ENCODE assay signal across 1 cellular context in genomic region chr1:208189183-208189582, GRCh38.
TF ChIP-seq lines count a peak whose summit lies in the region.

No MANE protein-coding gene starts in this region.

TF ChIP-seq in HepG2, 621 proteins besides CTCF, POLR2A, EP300 and RAD21 (continued from another document):
- TF ChIP-seq, protein P1, sequence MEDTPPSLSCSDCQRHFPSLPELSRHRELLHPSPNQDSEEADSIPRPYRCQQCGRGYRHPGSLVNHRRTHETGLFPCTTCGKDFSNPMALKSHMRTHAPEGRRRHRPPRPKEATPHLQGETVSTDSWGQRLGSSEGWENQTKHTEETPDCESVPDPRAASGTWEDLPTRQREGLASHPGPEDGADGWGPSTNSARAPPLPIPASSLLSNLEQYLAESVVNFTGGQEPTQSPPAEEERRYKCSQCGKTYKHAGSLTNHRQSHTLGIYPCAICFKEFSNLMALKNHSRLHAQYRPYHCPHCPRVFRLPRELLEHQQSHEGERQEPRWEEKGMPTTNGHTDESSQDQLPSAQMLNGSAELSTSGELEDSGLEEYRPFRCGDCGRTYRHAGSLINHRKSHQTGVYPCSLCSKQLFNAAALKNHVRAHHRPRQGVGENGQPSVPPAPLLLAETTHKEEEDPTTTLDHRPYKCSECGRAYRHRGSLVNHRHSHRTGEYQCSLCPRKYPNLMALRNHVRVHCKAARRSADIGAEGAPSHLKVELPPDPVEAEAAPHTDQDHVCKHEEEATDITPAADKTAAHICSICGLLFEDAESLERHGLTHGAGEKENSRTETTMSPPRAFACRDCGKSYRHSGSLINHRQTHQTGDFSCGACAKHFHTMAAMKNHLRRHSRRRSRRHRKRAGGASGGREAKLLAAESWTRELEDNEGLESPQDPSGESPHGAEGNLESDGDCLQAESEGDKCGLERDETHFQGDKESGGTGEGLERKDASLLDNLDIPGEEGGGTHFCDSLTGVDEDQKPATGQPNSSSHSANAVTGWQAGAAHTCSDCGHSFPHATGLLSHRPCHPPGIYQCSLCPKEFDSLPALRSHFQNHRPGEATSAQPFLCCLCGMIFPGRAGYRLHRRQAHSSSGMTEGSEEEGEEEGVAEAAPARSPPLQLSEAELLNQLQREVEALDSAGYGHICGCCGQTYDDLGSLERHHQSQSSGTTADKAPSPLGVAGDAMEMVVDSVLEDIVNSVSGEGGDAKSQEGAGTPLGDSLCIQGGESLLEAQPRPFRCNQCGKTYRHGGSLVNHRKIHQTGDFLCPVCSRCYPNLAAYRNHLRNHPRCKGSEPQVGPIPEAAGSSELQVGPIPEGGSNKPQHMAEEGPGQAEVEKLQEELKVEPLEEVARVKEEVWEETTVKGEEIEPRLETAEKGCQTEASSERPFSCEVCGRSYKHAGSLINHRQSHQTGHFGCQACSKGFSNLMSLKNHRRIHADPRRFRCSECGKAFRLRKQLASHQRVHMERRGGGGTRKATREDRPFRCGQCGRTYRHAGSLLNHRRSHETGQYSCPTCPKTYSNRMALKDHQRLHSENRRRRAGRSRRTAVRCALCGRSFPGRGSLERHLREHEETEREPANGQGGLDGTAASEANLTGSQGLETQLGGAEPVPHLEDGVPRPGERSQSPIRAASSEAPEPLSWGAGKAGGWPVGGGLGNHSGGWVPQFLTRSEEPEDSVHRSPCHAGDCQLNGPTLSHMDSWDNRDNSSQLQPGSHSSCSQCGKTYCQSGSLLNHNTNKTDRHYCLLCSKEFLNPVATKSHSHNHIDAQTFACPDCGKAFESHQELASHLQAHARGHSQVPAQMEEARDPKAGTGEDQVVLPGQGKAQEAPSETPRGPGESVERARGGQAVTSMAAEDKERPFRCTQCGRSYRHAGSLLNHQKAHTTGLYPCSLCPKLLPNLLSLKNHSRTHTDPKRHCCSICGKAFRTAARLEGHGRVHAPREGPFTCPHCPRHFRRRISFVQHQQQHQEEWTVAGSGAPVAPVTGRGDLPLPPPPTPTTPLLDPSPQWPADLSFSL (CRISPR knock-in tag; IDR thresholded peaks at IDR 0.05), result no peak
- TF ChIP-seq FOXP4 (CRISPR knock-in tag; IDR thresholded peaks at IDR 0.05), result no peak
- no peak for TF ChIP-seq FUBP1 (CRISPR knock-in tag; IDR thresholded peaks at IDR 0.05; ENCODE audit: borderline replicate concordance)
- no peak for TF ChIP-seq MBD4 (IDR thresholded peaks at IDR 0.05; ENCODE audit: borderline replicate concordance, low read length)
- TF ChIP-seq, protein P2, sequence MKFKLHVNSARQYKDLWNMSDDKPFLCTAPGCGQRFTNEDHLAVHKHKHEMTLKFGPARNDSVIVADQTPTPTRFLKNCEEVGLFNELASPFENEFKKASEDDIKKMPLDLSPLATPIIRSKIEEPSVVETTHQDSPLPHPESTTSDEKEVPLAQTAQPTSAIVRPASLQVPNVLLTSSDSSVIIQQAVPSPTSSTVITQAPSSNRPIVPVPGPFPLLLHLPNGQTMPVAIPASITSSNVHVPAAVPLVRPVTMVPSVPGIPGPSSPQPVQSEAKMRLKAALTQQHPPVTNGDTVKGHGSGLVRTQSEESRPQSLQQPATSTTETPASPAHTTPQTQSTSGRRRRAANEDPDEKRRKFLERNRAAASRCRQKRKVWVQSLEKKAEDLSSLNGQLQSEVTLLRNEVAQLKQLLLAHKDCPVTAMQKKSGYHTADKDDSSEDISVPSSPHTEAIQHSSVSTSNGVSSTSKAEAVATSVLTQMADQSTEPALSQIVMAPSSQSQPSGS (CRISPR knock-in tag; IDR thresholded peaks at IDR 0.05), result no peak
- no peak for TF ChIP-seq ZMYM2 (CRISPR knock-in tag; IDR thresholded peaks at IDR 0.05)
- TF ChIP-seq, protein P3, sequence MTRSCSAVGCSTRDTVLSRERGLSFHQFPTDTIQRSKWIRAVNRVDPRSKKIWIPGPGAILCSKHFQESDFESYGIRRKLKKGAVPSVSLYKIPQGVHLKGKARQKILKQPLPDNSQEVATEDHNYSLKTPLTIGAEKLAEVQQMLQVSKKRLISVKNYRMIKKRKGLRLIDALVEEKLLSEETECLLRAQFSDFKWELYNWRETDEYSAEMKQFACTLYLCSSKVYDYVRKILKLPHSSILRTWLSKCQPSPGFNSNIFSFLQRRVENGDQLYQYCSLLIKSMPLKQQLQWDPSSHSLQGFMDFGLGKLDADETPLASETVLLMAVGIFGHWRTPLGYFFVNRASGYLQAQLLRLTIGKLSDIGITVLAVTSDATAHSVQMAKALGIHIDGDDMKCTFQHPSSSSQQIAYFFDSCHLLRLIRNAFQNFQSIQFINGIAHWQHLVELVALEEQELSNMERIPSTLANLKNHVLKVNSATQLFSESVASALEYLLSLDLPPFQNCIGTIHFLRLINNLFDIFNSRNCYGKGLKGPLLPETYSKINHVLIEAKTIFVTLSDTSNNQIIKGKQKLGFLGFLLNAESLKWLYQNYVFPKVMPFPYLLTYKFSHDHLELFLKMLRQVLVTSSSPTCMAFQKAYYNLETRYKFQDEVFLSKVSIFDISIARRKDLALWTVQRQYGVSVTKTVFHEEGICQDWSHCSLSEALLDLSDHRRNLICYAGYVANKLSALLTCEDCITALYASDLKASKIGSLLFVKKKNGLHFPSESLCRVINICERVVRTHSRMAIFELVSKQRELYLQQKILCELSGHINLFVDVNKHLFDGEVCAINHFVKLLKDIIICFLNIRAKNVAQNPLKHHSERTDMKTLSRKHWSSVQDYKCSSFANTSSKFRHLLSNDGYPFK (CRISPR knock-in tag; IDR thresholded peaks at IDR 0.05; ENCODE audit: borderline replicate concordance), result no peak
- TF ChIP-seq, protein P4, sequence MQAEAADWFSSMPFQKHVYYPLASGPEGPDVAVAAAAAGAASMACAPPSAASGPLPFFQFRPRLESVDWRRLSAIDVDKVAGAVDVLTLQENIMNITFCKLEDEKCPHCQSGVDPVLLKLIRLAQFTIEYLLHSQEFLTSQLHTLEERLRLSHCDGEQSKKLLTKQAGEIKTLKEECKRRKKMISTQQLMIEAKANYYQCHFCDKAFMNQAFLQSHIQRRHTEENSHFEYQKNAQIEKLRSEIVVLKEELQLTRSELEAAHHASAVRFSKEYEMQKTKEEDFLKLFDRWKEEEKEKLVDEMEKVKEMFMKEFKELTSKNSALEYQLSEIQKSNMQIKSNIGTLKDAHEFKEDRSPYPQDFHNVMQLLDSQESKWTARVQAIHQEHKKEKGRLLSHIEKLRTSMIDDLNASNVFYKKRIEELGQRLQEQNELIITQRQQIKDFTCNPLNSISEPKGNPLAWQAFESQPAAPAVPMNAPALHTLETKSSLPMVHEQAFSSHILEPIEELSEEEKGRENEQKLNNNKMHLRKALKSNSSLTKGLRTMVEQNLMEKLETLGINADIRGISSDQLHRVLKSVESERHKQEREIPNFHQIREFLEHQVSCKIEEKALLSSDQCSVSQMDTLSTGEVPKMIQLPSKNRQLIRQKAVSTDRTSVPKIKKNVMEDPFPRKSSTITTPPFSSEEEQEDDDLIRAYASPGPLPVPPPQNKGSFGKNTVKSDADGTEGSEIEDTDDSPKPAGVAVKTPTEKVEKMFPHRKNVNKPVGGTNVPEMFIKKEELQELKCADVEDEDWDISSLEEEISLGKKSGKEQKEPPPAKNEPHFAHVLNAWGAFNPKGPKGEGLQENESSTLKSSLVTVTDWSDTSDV (CRISPR knock-in tag; IDR thresholded peaks at IDR 0.05), result no peak
- TF ChIP-seq MEF2D (CRISPR knock-in tag; IDR thresholded peaks at IDR 0.05), result no peak
- TF ChIP-seq ZNF326 (CRISPR knock-in tag; IDR thresholded peaks at IDR 0.05; ENCODE audit: borderline replicate concordance), result no peak
- TF ChIP-seq ZNF816 (CRISPR knock-in tag; IDR thresholded peaks at IDR 0.05; ENCODE audit: borderline replicate concordance), result no peak
- TF ChIP-seq, protein P5, sequence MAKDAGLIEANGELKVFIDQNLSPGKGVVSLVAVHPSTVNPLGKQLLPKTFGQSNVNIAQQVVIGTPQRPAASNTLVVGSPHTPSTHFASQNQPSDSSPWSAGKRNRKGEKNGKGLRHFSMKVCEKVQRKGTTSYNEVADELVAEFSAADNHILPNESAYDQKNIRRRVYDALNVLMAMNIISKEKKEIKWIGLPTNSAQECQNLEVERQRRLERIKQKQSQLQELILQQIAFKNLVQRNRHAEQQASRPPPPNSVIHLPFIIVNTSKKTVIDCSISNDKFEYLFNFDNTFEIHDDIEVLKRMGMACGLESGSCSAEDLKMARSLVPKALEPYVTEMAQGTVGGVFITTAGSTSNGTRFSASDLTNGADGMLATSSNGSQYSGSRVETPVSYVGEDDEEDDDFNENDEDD (CRISPR knock-in tag; IDR thresholded peaks at IDR 0.05; ENCODE audit: borderline replicate concordance), result no peak
- no peak for TF ChIP-seq ZNF580 (CRISPR knock-in tag; IDR thresholded peaks at IDR 0.05; ENCODE audit: borderline replicate concordance, low read depth)
- no peak for TF ChIP-seq JDP2 (CRISPR knock-in tag; IDR thresholded peaks at IDR 0.05; ENCODE audit: borderline replicate concordance)
